ENCODE assay signal across 8 cellular contexts in genomic region chr17:56297142-56297541, GRCh38.
A peak's percentile ranks its signal among the peaks of the same experiment; 100 is the strongest.
DNase-seq lines count a peak whose midpoint lies in the region; ATAC-seq and TF ChIP-seq lines count a peak whose summit lies in the region.
"Had no signal": no experiment of that assay in that cellular context is flagged by ENCODE, and none has a peak within 500 bp of the region (broad histone marks: within the 10 kb centered on the region; RNA-seq: fewer than 3 reads in every experiment).

No MANE protein-coding gene starts in this region.

- H3K4me1 ChIP-seq in GM23338 (ENCODE audit: insufficient read depth) (no peaks in the 10 kb centered on the region), Caco-2 (no peaks in the 10 kb centered on the region)

- H3K4me2 ChIP-seq in GM23338 = no peak overlapping the region

- H3K9me2 ChIP-seq in GM23338 (ENCODE audit: insufficient read depth) = peaks cover 2% of the 10 kb centered on the region; the same call in 1 of the 2 replicates

- BruUV-seq in Caco-2 (replicated peaks; lab: Mats Ljungman, UMichigan) = no TSS peak

- no peaks in the 10 kb centered on the region for H3K79me2 ChIP-seq in GM23338 (replicated peaks; ENCODE audit: insufficient read depth)

- H3K9me3 ChIP-seq in Caco-2 = no peaks in the 10 kb centered on the region

- intact Hi-C loops in Caco-2 (cut with micrococcal nuclease; ENCODE audit: unreplicated experiment) = no loop called here

- DNase-seq in GM23338 (ENCODE audit: low spot score) (no peak), RPMI7951 (ENCODE audit: low read depth) (peak; percentile 74), astrocyte of the spinal cord (ENCODE audit: low read depth, low spot score) (peak; percentile 61), Caco-2 (no peak), DMS53 treated with DMSO at 0.1 percent for 48 hours (lab: John Stamatoyannopoulos, UW; ENCODE audit: unreplicated experiment) (no peak), NCI-H510A (lab: John Stamatoyannopoulos, UW) (no peak)
- peak; percentile 42 for DNase-seq in stimulated activated CD4-positive, alpha-beta T cell treated with anti-CD3 and anti-CD28 coated beads, Interleukin-1b, Interleukin-23, amount 100 ng/mL, for 48 hours

- H3K27me3 Mint-ChIP-seq in GM23338 (ENCODE audit: insufficient read depth, low read depth, poor library complexity) (peaks cover 4% of the 10 kb centered on the region), Caco-2 (ENCODE audit: insufficient read depth, unreplicated experiment) (peaks cover 10% of the 10 kb centered on the region)

- TF ChIP-seq CTCF in GM23338 (conservative IDR thresholded peaks at IDR 0.05; ENCODE audit: low read depth in 2 of 2) = no peak
- TF ChIP-seq CTCF in astrocyte of the spinal cord (IDR thresholded peaks at IDR 0.05; ENCODE audit: low read depth, low read length) = no peak
- TF ChIP-seq CTCF in Caco-2 (IDR thresholded peaks at IDR 0.05; ENCODE audit: insufficient read depth in 1 of 2, low read depth in 1 of 2, low read length in 1 of 2, severe bottlenecking in 1 of 2, unreplicated experiment in 1 of 2) = no peak

- H3K36me3 ChIP-seq in GM23338 (ENCODE audit: insufficient read depth) (no peaks in the 10 kb centered on the region), Caco-2 (ENCODE audit: control insufficient read depth, insufficient read depth, low read length) (no peaks in the 10 kb centered on the region)

- POLR2A ChIA-PET in Caco-2 (lab: Charles Lee) = no interaction called here

- no peak overlapping the region for H3K27ac ChIP-seq in GM23338 (ENCODE audit: low read depth)

- H4K20me1 ChIP-seq in GM23338 (replicated peaks; ENCODE audit: insufficient read depth) = no peaks in the 10 kb centered on the region

- H3F3A ChIP-seq in GM23338 (replicated peaks; ENCODE audit: low read depth) = no peaks in the 10 kb centered on the region

- no peaks in the 10 kb centered on the region for H3K27me3 ChIP-seq in GM23338 (ENCODE audit: insufficient read depth)
- no peaks in the 10 kb centered on the region for H3K27me3 ChIP-seq in Caco-2 (replicated peaks; ENCODE audit: control insufficient read depth, insufficient read depth, low read length)

- H3K4me1 Mint-ChIP-seq in GM23338 (no peaks in the 10 kb centered on the region), Caco-2 (ENCODE audit: low read depth, unreplicated experiment) (no peaks in the 10 kb centered on the region)

- ATAC-seq in GM23338 = no peak; the same call in 2 of the 3 replicates
- ATAC-seq: HCT116 had no signal

- in situ Hi-C loops in astrocyte of the spinal cord (cut with HindIII; ENCODE audit: low sequenced_read_pairs) = no loop called here

- H3K4me3 ChIP-seq in GM23338 (no peak overlapping the region), astrocyte of the spinal cord (ENCODE audit: low read depth, low read length) (no peak overlapping the region), Caco-2 (ENCODE audit: low read depth, low read length) (no peak overlapping the region)

- H3K36me3 Mint-ChIP-seq in GM23338 (ENCODE audit: low read depth) (no peaks in the 10 kb centered on the region), Caco-2 (ENCODE audit: insufficient read depth, unreplicated experiment) (no peaks in the 10 kb centered on the region)

- no peak overlapping the region for H3K4me3 Mint-ChIP-seq in GM23338
- no peak overlapping the region for H3K4me3 Mint-ChIP-seq in Caco-2 (ENCODE audit: unreplicated experiment)

- CTCF ChIA-PET in Caco-2 (lab: Charles Lee) = interaction anchor here (1.1 kb wide), 1 partner anchor 23 kb away, joined by 3 read pairs; no protein-coding TSS in a partner anchor

- peak overlapping the region; percentile 87 for H2AFZ ChIP-seq in GM23338

- H3K27ac Mint-ChIP-seq in GM23338 = no peak overlapping the region
- no peak overlapping the region for H3K27ac Mint-ChIP-seq in Caco-2 (ENCODE audit: unreplicated experiment)

- H3K9me3 Mint-ChIP-seq in GM23338 = no peaks in the 10 kb centered on the region
- no peaks in the 10 kb centered on the region for H3K9me3 Mint-ChIP-seq in Caco-2 (ENCODE audit: unreplicated experiment)

TF ChIP-seq in GM23338, 12 proteins besides CTCF, POLR2A, EP300 and RAD21 (continues in another document):
- TF ChIP-seq ZNF331 (CRISPR knock-in tag; IDR thresholded peaks at IDR 0.05; ENCODE audit: low read depth) (no peak), EZH2 (IDR thresholded peaks at IDR 0.05; ENCODE audit: low read depth, unreplicated experiment) (no peak), STAT1 (IDR thresholded peaks at IDR 0.05; ENCODE audit: unreplicated experiment) (no peak), NANOG (IDR thresholded peaks at IDR 0.05; ENCODE audit: borderline replicate concordance) (no peak), ZNF114 (CRISPR knock-in tag; IDR thresholded peaks at IDR 0.05) (no peak), POLR2AphosphoS5 (IDR thresholded peaks at IDR 0.05; ENCODE audit: low read depth) (no peak)
- TF ChIP-seq, protein P1, sequence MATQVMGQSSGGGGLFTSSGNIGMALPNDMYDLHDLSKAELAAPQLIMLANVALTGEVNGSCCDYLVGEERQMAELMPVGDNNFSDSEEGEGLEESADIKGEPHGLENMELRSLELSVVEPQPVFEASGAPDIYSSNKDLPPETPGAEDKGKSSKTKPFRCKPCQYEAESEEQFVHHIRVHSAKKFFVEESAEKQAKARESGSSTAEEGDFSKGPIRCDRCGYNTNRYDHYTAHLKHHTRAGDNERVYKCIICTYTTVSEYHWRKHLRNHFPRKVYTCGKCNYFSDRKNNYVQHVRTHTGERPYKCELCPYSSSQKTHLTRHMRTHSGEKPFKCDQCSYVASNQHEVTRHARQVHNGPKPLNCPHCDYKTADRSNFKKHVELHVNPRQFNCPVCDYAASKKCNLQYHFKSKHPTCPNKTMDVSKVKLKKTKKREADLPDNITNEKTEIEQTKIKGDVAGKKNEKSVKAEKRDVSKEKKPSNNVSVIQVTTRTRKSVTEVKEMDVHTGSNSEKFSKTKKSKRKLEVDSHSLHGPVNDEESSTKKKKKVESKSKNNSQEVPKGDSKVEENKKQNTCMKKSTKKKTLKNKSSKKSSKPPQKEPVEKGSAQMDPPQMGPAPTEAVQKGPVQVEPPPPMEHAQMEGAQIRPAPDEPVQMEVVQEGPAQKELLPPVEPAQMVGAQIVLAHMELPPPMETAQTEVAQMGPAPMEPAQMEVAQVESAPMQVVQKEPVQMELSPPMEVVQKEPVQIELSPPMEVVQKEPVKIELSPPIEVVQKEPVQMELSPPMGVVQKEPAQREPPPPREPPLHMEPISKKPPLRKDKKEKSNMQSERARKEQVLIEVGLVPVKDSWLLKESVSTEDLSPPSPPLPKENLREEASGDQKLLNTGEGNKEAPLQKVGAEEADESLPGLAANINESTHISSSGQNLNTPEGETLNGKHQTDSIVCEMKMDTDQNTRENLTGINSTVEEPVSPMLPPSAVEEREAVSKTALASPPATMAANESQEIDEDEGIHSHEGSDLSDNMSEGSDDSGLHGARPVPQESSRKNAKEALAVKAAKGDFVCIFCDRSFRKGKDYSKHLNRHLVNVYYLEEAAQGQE (IDR thresholded peaks at IDR 0.05; ENCODE audit: unreplicated experiment) = no peak

Comparison
In these comparisons a context has a peak if more than half of its experiments do, and no peak if none do; other contexts are left out.
1. DNase-seq: peak in RPMI7951 (single experiment), astrocyte of the spinal cord (single experiment) and stimulated activated CD4-positive, alpha-beta T cell treated with anti-CD3 and anti-CD28 coated beads, Interleukin-1b, Interleukin-23, amount 100 ng/mL, for 48 hours (single experiment); none in GM23338 (single experiment), Caco-2 (0 of 2), DMS53 treated with DMSO at 0.1 percent for 48 hours (single experiment) and NCI-H510A (single experiment).